ENCODE assay signal across 12 cellular contexts in genomic region chr20:47585087-47585747, GRCh38.
DNase-seq lines count a peak whose midpoint lies in the region; ATAC-seq and TF ChIP-seq lines count a peak whose summit lies in the region.
"Had no signal": no experiment of that assay in that cellular context is flagged by ENCODE, and none has a peak within 500 bp of the region (broad histone marks: within the 10 kb centered on the region; RNA-seq: fewer than 3 reads in every experiment).

No MANE protein-coding gene starts in this region.

- POLR2A ChIA-PET in CD8-positive, alpha-beta T cell (lab: Charles Lee): interaction anchor here (0.6 kb wide), 2 partner anchors 228 to 1377 kb away, joined by 3 to 4 read pairs; no protein-coding TSS in a partner anchor
- POLR2A ChIA-PET in naive thymus-derived CD4-positive, alpha-beta T cell (lab: Charles Lee): no interaction called here

- no peaks in the 10 kb centered on the region for H3K4me1 ChIP-seq in CD8-positive, alpha-beta T cell (ENCODE audit: insufficient read depth, low read length)
- H3K4me1 ChIP-seq in GM23338 (ENCODE audit: insufficient read depth): peaks cover 34% of the 10 kb centered on the region
- H3K4me1 ChIP-seq in adrenal gland (replicated peaks in 1 of 2): peaks cover 0 to 23% of the 10 kb centered on the region in 2 donors
- H3K4me1 ChIP-seq in naive thymus-derived CD4-positive, alpha-beta T cell (ENCODE audit: control insufficient read depth in 2 of 2, insufficient read depth in 2 of 2, low read length in 2 of 2): peaks cover 0 to 3% of the 10 kb centered on the region in 2 donors

- no peaks in the 10 kb centered on the region for H3K9me2 ChIP-seq in GM23338 (ENCODE audit: insufficient read depth)

- peak overlapping the region; percentile 83 for H3K27ac Mint-ChIP-seq in CD8-positive, alpha-beta T cell
- H3K27ac Mint-ChIP-seq in GM23338: peak overlapping the region; percentile 5
- peak overlapping the region in 6 of 9 donors; percentile 1 to 46 (median 12) for H3K27ac Mint-ChIP-seq in naive thymus-derived CD4-positive, alpha-beta T cell

- no peaks in the 10 kb centered on the region for H3K27me3 ChIP-seq in CD8-positive, alpha-beta T cell (ENCODE audit: insufficient read depth, low read length)
- no peaks in the 10 kb centered on the region for H3K27me3 ChIP-seq in GM23338 (ENCODE audit: insufficient read depth)
- no peaks in the 10 kb centered on the region for H3K27me3 ChIP-seq in adrenal gland
- H3K27me3 ChIP-seq in naive thymus-derived CD4-positive, alpha-beta T cell (ENCODE audit: control insufficient read depth in 2 of 2, insufficient read depth in 2 of 2, low read length in 2 of 2): no peaks in the 10 kb centered on the region

- no peak for TF ChIP-seq CTCF in CD8-positive, alpha-beta T cell (IDR thresholded peaks at IDR 0.05)
- TF ChIP-seq CTCF in GM23338 (conservative IDR thresholded peaks at IDR 0.05; ENCODE audit: low read depth in 2 of 2) (no peak), adrenal gland (IDR thresholded peaks at IDR 0.05) (no peak)

- no peak overlapping the region for H3K4me3 ChIP-seq in CD8-positive, alpha-beta T cell (ENCODE audit: low read depth, low read length)
- H3K4me3 ChIP-seq in GM23338 (no peak overlapping the region), adrenal gland (no peak overlapping the region)
- no peak overlapping the region for H3K4me3 ChIP-seq in naive thymus-derived CD4-positive, alpha-beta T cell (ENCODE audit: low read length)
- H3K4me3 ChIP-seq: GM23248 had no signal

- ATAC-seq in CD8-positive, alpha-beta T cell: no peak
- no peak for ATAC-seq in GM23338
- ATAC-seq in naive thymus-derived CD4-positive, alpha-beta T cell: no peak
- no peak for ATAC-seq in GM21515 (IDR thresholded peaks at IDR 0.05; ENCODE audit: unreplicated experiment)
- ATAC-seq: activated T-cell treated with anti-CD3 and anti-CD28 coated beads, Interleukin-2, amount 50 U/mL, for 4 hours had no signal

- whole genome bisulfite sequencing in adrenal gland, 4 donors: 70 to 80% (median 75%) methylated on average over 10 of the region's 10 CpGs

- H3K9me3 ChIP-seq in CD8-positive, alpha-beta T cell (ENCODE audit: low read length): no peaks in the 10 kb centered on the region
- no peaks in the 10 kb centered on the region for H3K9me3 ChIP-seq in adrenal gland (replicated peaks in 1 of 3)
- no peaks in the 10 kb centered on the region for H3K9me3 ChIP-seq in naive thymus-derived CD4-positive, alpha-beta T cell (ENCODE audit: control insufficient read depth in 2 of 3, low read length in 3 of 3)

- intact Hi-C loops in CD8-positive, alpha-beta T cell (cut with DNase I, micrococcal nuclease): no loop called here
- intact Hi-C loops in adrenal gland (cut with DNase I): no loop called here
- intact Hi-C loops in naive thymus-derived CD4-positive, alpha-beta T cell (cut with micrococcal nuclease): no loop called here

- H3K27me3 Mint-ChIP-seq in CD8-positive, alpha-beta T cell (ENCODE audit: low read depth): no peaks in the 10 kb centered on the region
- peaks cover under 1% of the 10 kb centered on the region for H3K27me3 Mint-ChIP-seq in GM23338 (ENCODE audit: insufficient read depth, low read depth, poor library complexity)
- H3K27me3 Mint-ChIP-seq in naive thymus-derived CD4-positive, alpha-beta T cell: no peaks in the 10 kb centered on the region

- H3K79me2 ChIP-seq in GM23338 (replicated peaks; ENCODE audit: insufficient read depth): peaks cover 44% of the 10 kb centered on the region

- no peaks in the 10 kb centered on the region for H3K36me3 ChIP-seq in CD8-positive, alpha-beta T cell (ENCODE audit: insufficient read depth, low read length)
- H3K36me3 ChIP-seq in GM23338 (ENCODE audit: insufficient read depth) (no peaks in the 10 kb centered on the region), adrenal gland (replicated peaks in 1 of 2) (no peaks in the 10 kb centered on the region)
- H3K36me3 ChIP-seq in naive thymus-derived CD4-positive, alpha-beta T cell (ENCODE audit: control insufficient read depth in 2 of 3, insufficient read depth in 3 of 3, low read length in 3 of 3): peaks cover 0 to 19% (median 0%) of the 10 kb centered on the region in 3 experiments

- peaks cover 39% of the 10 kb centered on the region for H3K4me1 Mint-ChIP-seq in CD8-positive, alpha-beta T cell (ENCODE audit: low read depth)
- H3K4me1 Mint-ChIP-seq in GM23338: peaks cover 29% of the 10 kb centered on the region
- H3K4me1 Mint-ChIP-seq in naive thymus-derived CD4-positive, alpha-beta T cell: peaks cover 12 to 43% (median 38%) of the 10 kb centered on the region in 7 donors

- H3K4me3 Mint-ChIP-seq in CD8-positive, alpha-beta T cell: no peak overlapping the region
- no peak overlapping the region for H3K4me3 Mint-ChIP-seq in GM23338
- H3K4me3 Mint-ChIP-seq in naive thymus-derived CD4-positive, alpha-beta T cell: no peak overlapping the region
- H3K4me3 Mint-ChIP-seq: activated T-cell treated with anti-CD3 and anti-CD28 coated beads, Interleukin-2, amount 50 U/mL, for 4 hours had no signal

- H2AFZ ChIP-seq in GM23338: no peak overlapping the region
- H2AFZ ChIP-seq: GM23248 had no signal

- H3K4me2 ChIP-seq in GM23338: no peak overlapping the region

- no peaks in the 10 kb centered on the region for H3F3A ChIP-seq in GM23338 (replicated peaks; ENCODE audit: low read depth)

- H4K20me1 ChIP-seq in GM23338 (replicated peaks; ENCODE audit: insufficient read depth): no peaks in the 10 kb centered on the region

- DNase-seq in CD8-positive, alpha-beta T cell: no peak
- DNase-seq in GM23338 (ENCODE audit: low spot score): no peak
- DNase-seq in adrenal gland: peak in 1 of 7 donors; percentile 47
- DNase-seq in naive thymus-derived CD4-positive, alpha-beta T cell: no peak
- no peak for DNase-seq in activated CD4-positive, CD25-positive, alpha-beta regulatory T cell treated with anti-CD3 and anti-CD28 coated beads, Interleukin-2, amount 50 U/mL, for 72 hours
- DNase-seq in 8988T: no peak
- DNase-seq: activated T-cell treated with anti-CD3 and anti-CD28 coated beads, Interleukin-2, amount 50 U/mL, for 4 hours; erythroblast; GM23248; NCI-H1105 treated with DMSO at 0.1 percent for 48 hours had no signal

- CTCF ChIA-PET in CD8-positive, alpha-beta T cell (lab: Charles Lee): interaction anchor here (0.6 kb wide), 1 partner anchor 81 kb away, joined by 3 read pairs; no protein-coding TSS in a partner anchor
- CTCF ChIA-PET in naive thymus-derived CD4-positive, alpha-beta T cell (lab: Charles Lee): no interaction called here

- H3K27ac ChIP-seq in CD8-positive, alpha-beta T cell (ENCODE audit: low read depth, low read length): no peak overlapping the region
- H3K27ac ChIP-seq in GM23338 (ENCODE audit: low read depth) (peak overlapping the region; percentile 60), adrenal gland (peak overlapping the region in 3 of 5 donors; percentile 13 to 38 (median 16))
- H3K27ac ChIP-seq in naive thymus-derived CD4-positive, alpha-beta T cell (ENCODE audit: low read depth, low read length): no peak overlapping the region
- H3K27ac ChIP-seq: GM23248, RWPE1 had no signal

- no peak for TF ChIP-seq POLR2A in adrenal gland (IDR thresholded peaks at IDR 0.05)

- H3K9me3 Mint-ChIP-seq in CD8-positive, alpha-beta T cell: no peaks in the 10 kb centered on the region
- no peaks in the 10 kb centered on the region for H3K9me3 Mint-ChIP-seq in GM23338
- no peaks in the 10 kb centered on the region for H3K9me3 Mint-ChIP-seq in naive thymus-derived CD4-positive, alpha-beta T cell
- H3K9me3 Mint-ChIP-seq: activated T-cell treated with anti-CD3 and anti-CD28 coated beads, Interleukin-2, amount 50 U/mL, for 4 hours had no signal

- H3K36me3 Mint-ChIP-seq in CD8-positive, alpha-beta T cell: peaks cover 47% of the 10 kb centered on the region
- no peaks in the 10 kb centered on the region; the same call in 2 of the 3 replicates for H3K36me3 Mint-ChIP-seq in GM23338 (ENCODE audit: low read depth)
- H3K36me3 Mint-ChIP-seq in naive thymus-derived CD4-positive, alpha-beta T cell: peaks cover 0 to 32% (median 20%) of the 10 kb centered on the region in 5 donors

TF ChIP-seq in GM23338, 12 proteins besides CTCF, POLR2A, EP300 and RAD21 (continues in another document):
- TF ChIP-seq JUNB (IDR thresholded peaks at IDR 0.05; ENCODE audit: unreplicated experiment): no peak
- TF ChIP-seq ZNF114 (CRISPR knock-in tag; IDR thresholded peaks at IDR 0.05): no peak
- TF ChIP-seq ETS1 (IDR thresholded peaks at IDR 0.05): no peak
- TF ChIP-seq EZH2phosphoT487 (IDR thresholded peaks at IDR 0.05; ENCODE audit: unreplicated experiment): no peak
- no peak for TF ChIP-seq EZH2 (IDR thresholded peaks at IDR 0.05; ENCODE audit: low read depth, unreplicated experiment)
- no peak for TF ChIP-seq POLR2AphosphoS5 (IDR thresholded peaks at IDR 0.05; ENCODE audit: low read depth)
- TF ChIP-seq ZNF331 (CRISPR knock-in tag; IDR thresholded peaks at IDR 0.05; ENCODE audit: low read depth): no peak
- TF ChIP-seq CREB1 (CRISPR knock-in tag; IDR thresholded peaks at IDR 0.05; ENCODE audit: low read depth): no peak

Comparison
In these comparisons a context has a peak if more than half of its experiments do, and no peak if none do; other contexts are left out.
1. H3K27ac ChIP-seq: peak in GM23338 (single experiment) and adrenal gland (3 of 5); none in CD8-positive, alpha-beta T cell (single experiment) and naive thymus-derived CD4-positive, alpha-beta T cell (single experiment).
2. H3K27ac Mint-ChIP-seq: peak in every context shown above with its lines; median percentile 83 in CD8-positive, alpha-beta T cell; 12 in naive thymus-derived CD4-positive, alpha-beta T cell; 5 in GM23338.